Comparison of ENCODE assay signal across 24 cellular contexts in genomic region chr11:95495722-95496121, GRCh38.
"Had no signal": no experiment of that assay in that cellular context is flagged by ENCODE, and none has a peak within 500 bp of the region (broad histone marks: within the 10 kb centered on the region; RNA-seq: fewer than 3 reads in every experiment).

No MANE protein-coding gene starts in this region.

- H3K9ac ChIP-seq: neural progenitor cell had no signal

- H3K27ac Mint-ChIP-seq: activated CD4-positive, alpha-beta memory T cell treated with anti-CD3 and anti-CD28 coated beads, Interleukin-2, amount 10 ng/mL, durations not matched to agents 7 days and 5 days; activated CD4-positive, alpha-beta T cell treated with anti-CD3 and anti-CD28 coated beads, Interleukin-2, amount 10 ng/mL, durations not matched to agents 24 days and 14 days; activated CD8-positive, alpha-beta memory T cell treated with anti-CD3 and anti-CD28 coated beads, Interleukin-2, amount 10 ng/mL, durations not matched to agents 7 days and 5 days; activated naive CD4-positive, alpha-beta T cell treated with anti-CD3 and anti-CD28 coated beads for 36 hours; activated naive CD8-positive, alpha-beta T cell treated with anti-CD3 and anti-CD28 coated beads for 36 hours; naive thymus-derived CD4-positive, alpha-beta T cell; type B pancreatic cell had no signal

- H3K27ac ChIP-seq: foreskin keratinocyte, neural progenitor cell, vagina had no signal

- ATAC-seq: activated CD8-positive, alpha-beta memory T cell treated with anti-CD3 and anti-CD28 coated beads, Interleukin-2, amount 10 ng/mL, durations not matched to agents 7 days and 5 days; esophagus mucosa; foreskin keratinocyte; left lung; naive thymus-derived CD4-positive, alpha-beta T cell; right cardiac atrium; stimulated activated naive CD8-positive, alpha-beta T cell treated with anti-CD3 and anti-CD28 coated beads, Interleukin-15, Interleukin-2, amounts not matched to agents 100 U/mL and 50 U/mL, for 24 hours had no signal

- H3K9me3 Mint-ChIP-seq: type B pancreatic cell had no signal

- H3K27me3 Mint-ChIP-seq: activated CD4-positive, alpha-beta T cell treated with anti-CD3 and anti-CD28 coated beads, Interleukin-2, amount 10 ng/mL, durations not matched to agents 24 days and 14 days; naive thymus-derived CD4-positive, alpha-beta T cell; type B pancreatic cell had no signal

- H3K36me3 Mint-ChIP-seq: activated CD8-positive, alpha-beta memory T cell treated with anti-CD3 and anti-CD28 coated beads, Interleukin-2, amount 10 ng/mL, durations not matched to agents 7 days and 5 days; mesothelial cell of epicardium; type B pancreatic cell had no signal

- H3K36me3 ChIP-seq: left lung, neural progenitor cell, thoracic aorta, vagina had no signal

- H3K4me3 ChIP-seq: left lung, lung, neural progenitor cell, thoracic aorta, vagina had no signal

- H2AFZ ChIP-seq: neural progenitor cell had no signal

- H3K27me3 ChIP-seq: foreskin keratinocyte, left lung, neural progenitor cell, vagina had no signal

- H3K4me1 Mint-ChIP-seq: activated CD4-positive, alpha-beta memory T cell treated with anti-CD3 and anti-CD28 coated beads, Interleukin-2, amount 10 ng/mL, durations not matched to agents 7 days and 5 days; activated CD8-positive, alpha-beta memory T cell treated with anti-CD3 and anti-CD28 coated beads, Interleukin-2, amount 10 ng/mL, durations not matched to agents 7 days and 5 days had no signal

- H3K4me1 ChIP-seq: left lung, vagina had no signal

- H3K9me3 ChIP-seq: thoracic aorta, vagina had no signal

- H3K4me2 ChIP-seq: neural progenitor cell had no signal

- H3K4me3 Mint-ChIP-seq: activated CD4-positive, alpha-beta memory T cell treated with anti-CD3 and anti-CD28 coated beads, Interleukin-2, amount 10 ng/mL, durations not matched to agents 7 days and 5 days; activated CD4-positive, alpha-beta T cell treated with anti-CD3 and anti-CD28 coated beads, Interleukin-2, amount 10 ng/mL, durations not matched to agents 24 days and 14 days; activated CD8-positive, alpha-beta memory T cell treated with anti-CD3 and anti-CD28 coated beads, Interleukin-2, amount 10 ng/mL, durations not matched to agents 7 days and 5 days; activated naive CD4-positive, alpha-beta T cell treated with anti-CD3 and anti-CD28 coated beads for 36 hours; activated naive CD8-positive, alpha-beta T cell treated with anti-CD3 and anti-CD28 coated beads for 36 hours; mesothelial cell of epicardium; naive thymus-derived CD4-positive, alpha-beta T cell; neural progenitor cell; type B pancreatic cell had no signal

- DNase-seq: activated CD4-positive, alpha-beta memory T cell treated with anti-CD3 and anti-CD28 coated beads, Interleukin-2, amount 10 ng/mL, durations not matched to agents 7 days and 5 days; activated CD4-positive, alpha-beta T cell treated with anti-CD3 and anti-CD28 coated beads, Interleukin-2, amount 10 ng/mL, durations not matched to agents 24 days and 14 days; activated CD4-positive, CD25-positive, alpha-beta regulatory T cell treated with anti-CD3 and anti-CD28 coated beads, Interleukin-2, amount 50 U/mL, for 72 hours; activated CD8-positive, alpha-beta memory T cell treated with anti-CD3 and anti-CD28 coated beads, Interleukin-2, amount 10 ng/mL, durations not matched to agents 7 days and 5 days; activated effector memory CD4-positive, alpha-beta T cell treated with anti-CD3 and anti-CD28 coated beads, Interleukin-2, amount 50 U/mL, for 16 hours; activated naive CD4-positive, alpha-beta T cell treated with anti-CD3 and anti-CD28 coated beads for 36 hours; activated naive CD8-positive, alpha-beta T cell treated with anti-CD3 and anti-CD28 coated beads for 36 hours; central memory CD4-positive, alpha-beta T cell; foreskin keratinocyte; left lung; naive thymus-derived CD4-positive, alpha-beta T cell; occipital lobe; right cardiac atrium; stimulated activated CD4-positive, alpha-beta T cell treated with anti-CD3 and anti-CD28 coated beads, Interleukin-2, amount 100 ng/mL, for 48 hours; stimulated activated naive CD8-positive, alpha-beta T cell treated with anti-CD3 and anti-CD28 coated beads, Interleukin-15, Interleukin-2, amounts not matched to agents 100 U/mL and 50 U/mL, for 24 hours; T-helper 2 cell had no signal

- FAIRE-seq: islet of Langerhans had no signal
